ENCODE assay signal across 1 cellular context in genomic region chr7:29248713-29249382, GRCh38.
TF ChIP-seq lines count a peak whose summit lies in the region.

No MANE protein-coding gene starts in this region.

TF ChIP-seq in HepG2, 621 proteins besides CTCF, POLR2A, EP300 and RAD21 (continued from another document and continues in another):
- TF ChIP-seq HNF1A (IDR thresholded peaks at IDR 0.05; ENCODE audit: low read depth) (peak; percentile 57; the same call in 1 of the 2 replicates), HNF1A (CRISPR knock-in tag; IDR thresholded peaks at IDR 0.05; ENCODE audit: borderline replicate concordance) (peak; percentile 68; the same call in 1 of the 2 replicates), NFYB (CRISPR knock-in tag; IDR thresholded peaks at IDR 0.05) (no peak), ZNF589 (CRISPR knock-in tag; conservative IDR thresholded peaks at IDR 0.05) (0 out of 2 replicates have a peak, but pooled peaks have one; percentile 59), ZNF234 (CRISPR knock-in tag; conservative IDR thresholded peaks at IDR 0.05) (no peak), NKX3-1 (CRISPR knock-in tag; IDR thresholded peaks at IDR 0.05) (peak; percentile 54; the same call in 1 of the 2 replicates), ZNF564 (CRISPR knock-in tag; IDR thresholded peaks at IDR 0.05) (peak; percentile 100), RXRA (CRISPR knock-in tag; IDR thresholded peaks at IDR 0.05) (peak; percentile 80), THAP11 (CRISPR knock-in tag; IDR thresholded peaks at IDR 0.05) (peak; percentile 46; the same call in 1 of the 2 replicates), ZBTB14 (CRISPR knock-in tag; IDR thresholded peaks at IDR 0.05) (no peak), ZNF670 (CRISPR knock-in tag; IDR thresholded peaks at IDR 0.05; ENCODE audit: borderline replicate concordance) (0 out of 2 replicates have a peak, but pooled peaks have one; percentile 72), PAF1 (CRISPR knock-in tag; IDR thresholded peaks at IDR 0.05) (no peak), BORCS8-MEF2B (CRISPR knock-in tag; IDR thresholded peaks at IDR 0.05) (peak; percentile 66; the same call in 1 of the 2 replicates), ZNF572 (CRISPR knock-in tag; IDR thresholded peaks at IDR 0.05) (no peak), NR3C1 (CRISPR knock-in tag; IDR thresholded peaks at IDR 0.05) (no peak), CCAR2 (optimal IDR thresholded peaks at IDR 0.05; ENCODE audit: low read depth, low read length) (peak; percentile 30), ZBTB25 (CRISPR knock-in tag; IDR thresholded peaks at IDR 0.05) (no peak), MLX (CRISPR knock-in tag; IDR thresholded peaks at IDR 0.05) (no peak; the same call in 1 of the 2 replicates), CEBPB (IDR thresholded peaks at IDR 0.05; ENCODE audit: borderline replicate concordance, low read depth, low read length) (peak; percentile 56; the same call in 1 of the 2 replicates), SP4 (CRISPR knock-in tag; IDR thresholded peaks at IDR 0.05) (peak; percentile 49; the same call in 1 of the 2 replicates), SPEN (CRISPR knock-in tag; IDR thresholded peaks at IDR 0.05; ENCODE audit: low read depth) (peak; percentile 76), ZNF556 (CRISPR knock-in tag; IDR thresholded peaks at IDR 0.05; ENCODE audit: borderline replicate concordance) (peak; percentile 82; the same call in 1 of the 2 replicates), ISL2 (CRISPR knock-in tag; IDR thresholded peaks at IDR 0.05) (peak; percentile 72), KLF15 (CRISPR knock-in tag; IDR thresholded peaks at IDR 0.05; ENCODE audit: borderline replicate concordance) (no peak), ELF1 (CRISPR knock-in tag; IDR thresholded peaks at IDR 0.05) (no peak; the same call in 1 of the 2 replicates), ZSCAN30 (CRISPR knock-in tag; IDR thresholded peaks at IDR 0.05) (no peak), ZNF317 (CRISPR knock-in tag; IDR thresholded peaks at IDR 0.05) (peak; percentile 77), ZNF660 (CRISPR knock-in tag; IDR thresholded peaks at IDR 0.05; ENCODE audit: borderline replicate concordance, low read depth) (no peak), ARID5B (CRISPR knock-in tag; IDR thresholded peaks at IDR 0.05) (peak; percentile 92), SP2 (CRISPR knock-in tag; IDR thresholded peaks at IDR 0.05) (no peak), CHD2 (IDR thresholded peaks at IDR 0.05; ENCODE audit: low read depth, low read length) (no peak), ZNF619 (CRISPR knock-in tag; IDR thresholded peaks at IDR 0.05) (no peak), ZNF850 (CRISPR knock-in tag; conservative IDR thresholded peaks at IDR 0.05) (no peak), STAG1 (CRISPR knock-in tag; IDR thresholded peaks at IDR 0.05) (peak; percentile 36), FOXM1 (CRISPR knock-in tag; IDR thresholded peaks at IDR 0.05) (no peak), ZNF274 (CRISPR knock-in tag; IDR thresholded peaks at IDR 0.05) (no peak), NPAS2 (CRISPR knock-in tag; IDR thresholded peaks at IDR 0.05; ENCODE audit: borderline replicate concordance) (no peak), KMT2A (CRISPR knock-in tag; IDR thresholded peaks at IDR 0.05) (peak; percentile 80), TSC22D2 (CRISPR knock-in tag; IDR thresholded peaks at IDR 0.05; ENCODE audit: borderline replicate concordance) (no peak), REXO4 (CRISPR knock-in tag; IDR thresholded peaks at IDR 0.05; ENCODE audit: borderline replicate concordance) (no peak), KMT2B (CRISPR knock-in tag; IDR thresholded peaks at IDR 0.05) (0 out of 2 replicates have a peak, but pooled peaks have one; percentile 17), ZNF784 (CRISPR knock-in tag; IDR thresholded peaks at IDR 0.05; ENCODE audit: borderline replicate concordance) (no peak), SIX1 (CRISPR knock-in tag; IDR thresholded peaks at IDR 0.05; ENCODE audit: borderline replicate concordance) (no peak), SMAD3 (CRISPR knock-in tag; IDR thresholded peaks at IDR 0.05) (0 out of 2 replicates have a peak, but pooled peaks have one; percentile 43), REPIN1 (CRISPR knock-in tag; IDR thresholded peaks at IDR 0.05; ENCODE audit: borderline replicate concordance, low read depth) (peak; percentile 51; the same call in 1 of the 2 replicates), ZNF329 (CRISPR knock-in tag; IDR thresholded peaks at IDR 0.05; ENCODE audit: low read depth) (no peak)
- TF ChIP-seq, protein P1, sequence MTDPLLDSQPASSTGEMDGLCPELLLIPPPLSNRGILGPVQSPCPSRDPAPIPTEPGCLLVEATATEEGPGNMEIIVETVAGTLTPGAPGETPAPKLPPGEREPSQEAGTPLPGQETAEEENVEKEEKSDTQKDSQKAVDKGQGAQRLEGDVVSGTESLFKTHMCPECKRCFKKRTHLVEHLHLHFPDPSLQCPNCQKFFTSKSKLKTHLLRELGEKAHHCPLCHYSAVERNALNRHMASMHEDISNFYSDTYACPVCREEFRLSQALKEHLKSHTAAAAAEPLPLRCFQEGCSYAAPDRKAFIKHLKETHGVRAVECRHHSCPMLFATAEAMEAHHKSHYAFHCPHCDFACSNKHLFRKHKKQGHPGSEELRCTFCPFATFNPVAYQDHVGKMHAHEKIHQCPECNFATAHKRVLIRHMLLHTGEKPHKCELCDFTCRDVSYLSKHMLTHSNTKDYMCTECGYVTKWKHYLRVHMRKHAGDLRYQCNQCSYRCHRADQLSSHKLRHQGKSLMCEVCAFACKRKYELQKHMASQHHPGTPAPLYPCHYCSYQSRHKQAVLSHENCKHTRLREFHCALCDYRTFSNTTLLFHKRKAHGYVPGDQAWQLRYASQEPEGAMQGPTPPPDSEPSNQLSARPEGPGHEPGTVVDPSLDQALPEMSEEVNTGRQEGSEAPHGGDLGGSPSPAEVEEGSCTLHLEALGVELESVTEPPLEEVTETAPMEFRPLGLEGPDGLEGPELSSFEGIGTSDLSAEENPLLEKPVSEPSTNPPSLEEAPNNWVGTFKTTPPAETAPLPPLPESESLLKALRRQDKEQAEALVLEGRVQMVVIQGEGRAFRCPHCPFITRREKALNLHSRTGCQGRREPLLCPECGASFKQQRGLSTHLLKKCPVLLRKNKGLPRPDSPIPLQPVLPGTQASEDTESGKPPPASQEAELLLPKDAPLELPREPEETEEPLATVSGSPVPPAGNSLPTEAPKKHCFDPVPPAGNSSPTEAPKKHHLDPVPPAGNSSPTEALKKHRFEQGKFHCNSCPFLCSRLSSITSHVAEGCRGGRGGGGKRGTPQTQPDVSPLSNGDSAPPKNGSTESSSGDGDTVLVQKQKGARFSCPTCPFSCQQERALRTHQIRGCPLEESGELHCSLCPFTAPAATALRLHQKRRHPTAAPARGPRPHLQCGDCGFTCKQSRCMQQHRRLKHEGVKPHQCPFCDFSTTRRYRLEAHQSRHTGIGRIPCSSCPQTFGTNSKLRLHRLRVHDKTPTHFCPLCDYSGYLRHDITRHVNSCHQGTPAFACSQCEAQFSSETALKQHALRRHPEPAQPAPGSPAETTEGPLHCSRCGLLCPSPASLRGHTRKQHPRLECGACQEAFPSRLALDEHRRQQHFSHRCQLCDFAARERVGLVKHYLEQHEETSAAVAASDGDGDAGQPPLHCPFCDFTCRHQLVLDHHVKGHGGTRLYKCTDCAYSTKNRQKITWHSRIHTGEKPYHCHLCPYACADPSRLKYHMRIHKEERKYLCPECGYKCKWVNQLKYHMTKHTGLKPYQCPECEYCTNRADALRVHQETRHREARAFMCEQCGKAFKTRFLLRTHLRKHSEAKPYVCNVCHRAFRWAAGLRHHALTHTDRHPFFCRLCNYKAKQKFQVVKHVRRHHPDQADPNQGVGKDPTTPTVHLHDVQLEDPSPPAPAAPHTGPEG (CRISPR knock-in tag; IDR thresholded peaks at IDR 0.05) = 0 out of 2 replicates have a peak, but pooled peaks have one; percentile 57
- TF ChIP-seq, protein P2, sequence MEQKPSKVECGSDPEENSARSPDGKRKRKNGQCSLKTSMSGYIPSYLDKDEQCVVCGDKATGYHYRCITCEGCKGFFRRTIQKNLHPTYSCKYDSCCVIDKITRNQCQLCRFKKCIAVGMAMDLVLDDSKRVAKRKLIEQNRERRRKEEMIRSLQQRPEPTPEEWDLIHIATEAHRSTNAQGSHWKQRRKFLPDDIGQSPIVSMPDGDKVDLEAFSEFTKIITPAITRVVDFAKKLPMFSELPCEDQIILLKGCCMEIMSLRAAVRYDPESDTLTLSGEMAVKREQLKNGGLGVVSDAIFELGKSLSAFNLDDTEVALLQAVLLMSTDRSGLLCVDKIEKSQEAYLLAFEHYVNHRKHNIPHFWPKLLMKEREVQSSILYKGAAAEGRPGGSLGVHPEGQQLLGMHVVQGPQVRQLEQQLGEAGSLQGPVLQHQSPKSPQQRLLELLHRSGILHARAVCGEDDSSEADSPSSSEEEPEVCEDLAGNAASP (CRISPR knock-in tag; IDR thresholded peaks at IDR 0.05; ENCODE audit: borderline replicate concordance) = peak; percentile 65; the same call in 1 of the 2 replicates
